ENCODE assay signal across 1 cellular context in genomic region chr6:36098920-36099647, GRCh38.
TF ChIP-seq lines count a peak whose summit lies in the region.

No MANE protein-coding gene starts in this region.

TF ChIP-seq in GM23338, 12 proteins besides CTCF, POLR2A, EP300 and RAD21:
- TF ChIP-seq ZNF462 (CRISPR knock-in tag; IDR thresholded peaks at IDR 0.05) (no peak), ZNF114 (CRISPR knock-in tag; IDR thresholded peaks at IDR 0.05) (no peak), ZNF331 (CRISPR knock-in tag; IDR thresholded peaks at IDR 0.05; ENCODE audit: low read depth) (no peak), EZH2phosphoT487 (IDR thresholded peaks at IDR 0.05; ENCODE audit: unreplicated experiment) (no peak), ETS1 (IDR thresholded peaks at IDR 0.05) (no peak), REST (IDR thresholded peaks at IDR 0.05; ENCODE audit: unreplicated experiment) (no peak), JUNB (IDR thresholded peaks at IDR 0.05; ENCODE audit: unreplicated experiment) (no peak), CREB1 (CRISPR knock-in tag; IDR thresholded peaks at IDR 0.05; ENCODE audit: low read depth) (no peak), STAT1 (IDR thresholded peaks at IDR 0.05; ENCODE audit: unreplicated experiment) (no peak), POLR2AphosphoS5 (IDR thresholded peaks at IDR 0.05; ENCODE audit: low read depth) (no peak), EZH2 (IDR thresholded peaks at IDR 0.05; ENCODE audit: low read depth, unreplicated experiment) (no peak), NANOG (IDR thresholded peaks at IDR 0.05; ENCODE audit: borderline replicate concordance) (no peak)
